ENCODE assay signal across 8 cellular contexts in genomic region chr1:24191860-24192259, GRCh38. TPM values are rescaled to one million over a fixed set of nuclear protein-coding genes. Genes with fewer than 3 reads are reported as not detected.
DNase-seq lines count a peak whose midpoint lies in the region; ATAC-seq and TF ChIP-seq lines count a peak whose summit lies in the region.

No MANE protein-coding gene starts in this region.

- no peaks in the 10 kb centered on the region for H3K9me2 ChIP-seq in MM.1S (replicated peaks; ENCODE audit: insufficient read depth, low read length)

- POLR2A ChIA-PET in Caco-2 (lab: Charles Lee) = no interaction called here

- H3F3A ChIP-seq in MM.1S (ENCODE audit: insufficient read depth, low read length) = peaks cover 47% of the 10 kb centered on the region

- H3K9me3 ChIP-seq in MM.1S (replicated peaks; ENCODE audit: insufficient read depth, low read length) = no peaks in the 10 kb centered on the region
- H3K9me3 ChIP-seq in Caco-2 = no peaks in the 10 kb centered on the region

- H3K27ac Mint-ChIP-seq in activated naive CD4-positive, alpha-beta T cell treated with anti-CD3 and anti-CD28 coated beads, Interleukin-2, amount 10 ng/mL, durations not matched to agents 7 days and 5 days = peak overlapping the region; percentile 88
- H3K27ac Mint-ChIP-seq in natural killer cell treated with Interleukin-12 subunit alpha and Interleukin-12 subunit beta and Interleukin-15 and Interleukin-18, amount 100 ng/mL, for 72 hours = peak overlapping the region in 1 of 2 donors; percentile 75
- H3K27ac Mint-ChIP-seq in Caco-2 (ENCODE audit: unreplicated experiment) = no peak overlapping the region

- H4K20me1 ChIP-seq in MM.1S (ENCODE audit: insufficient read depth, low read length) = no peaks in the 10 kb centered on the region

- CTCF ChIA-PET in activated naive CD4-positive, alpha-beta T cell treated with anti-CD3 and anti-CD28 coated beads, Interleukin-2, amount 10 ng/mL, durations not matched to agents 7 days and 5 days (lab: Charles Lee) = interaction anchor here (0.8 to 11.4 kb wide), 3 partner anchors 10 to 201 kb away, joined by 3 to 383 read pairs (median 4); no protein-coding TSS in a partner anchor
- CTCF ChIA-PET in Caco-2 (lab: Charles Lee) = no interaction called here

- H3K9me3 Mint-ChIP-seq in activated naive CD4-positive, alpha-beta T cell treated with anti-CD3 and anti-CD28 coated beads, Interleukin-2, amount 10 ng/mL, durations not matched to agents 7 days and 5 days = peaks cover 3% of the 10 kb centered on the region
- no peaks in the 10 kb centered on the region for H3K9me3 Mint-ChIP-seq in natural killer cell treated with Interleukin-12 subunit alpha and Interleukin-12 subunit beta and Interleukin-15 and Interleukin-18, amount 100 ng/mL, for 72 hours
- no peaks in the 10 kb centered on the region for H3K9me3 Mint-ChIP-seq in Caco-2 (ENCODE audit: unreplicated experiment)

- H3K4me2 ChIP-seq in MM.1S (ENCODE audit: low read depth, low read length) = peak overlapping the region; percentile 68; the same call in 1 of the 2 replicates

- peak overlapping the region; percentile 99 for H3K27ac ChIP-seq in MM.1S (ENCODE audit: low read length)

- H3K4me3 ChIP-seq in MM.1S (ENCODE audit: low read length) = no peak overlapping the region
- H3K4me3 ChIP-seq in Caco-2 (ENCODE audit: low read depth, low read length) = no peak overlapping the region

- DNase-seq in GM13977 (ENCODE audit: low spot score) (peak; percentile 83), MM.1S (peak; percentile 36), Caco-2 (no peak), left lobe of liver (ENCODE audit: low spot score) (no peak)
- peak; percentile 54 for DNase-seq in activated naive CD4-positive, alpha-beta T cell treated with anti-CD3 and anti-CD28 coated beads, Interleukin-2, amount 10 ng/mL, durations not matched to agents 7 days and 5 days
- DNase-seq in natural killer cell treated with Interleukin-12 subunit alpha and Interleukin-12 subunit beta and Interleukin-15 and Interleukin-18, amount 100 ng/mL, for 72 hours (ENCODE audit: low spot score) = no peak

- TF ChIP-seq CTCF in GM13977 (IDR thresholded peaks at IDR 0.05; ENCODE audit: extremely low read depth, insufficient read depth, missing control alignments) (no peak), MM.1S (IDR thresholded peaks at IDR 0.05; ENCODE audit: low read length) (no peak), Caco-2 (IDR thresholded peaks at IDR 0.05; ENCODE audit: insufficient read depth in 1 of 2, low read depth in 1 of 2, low read length in 1 of 2, severe bottlenecking in 1 of 2, unreplicated experiment in 1 of 2) (no peak)

- H3K27me3 Mint-ChIP-seq in activated naive CD4-positive, alpha-beta T cell treated with anti-CD3 and anti-CD28 coated beads, Interleukin-2, amount 10 ng/mL, durations not matched to agents 7 days and 5 days = peaks cover 17% of the 10 kb centered on the region
- H3K27me3 Mint-ChIP-seq in natural killer cell treated with Interleukin-12 subunit alpha and Interleukin-12 subunit beta and Interleukin-15 and Interleukin-18, amount 100 ng/mL, for 72 hours = peaks cover 0 to 29% of the 10 kb centered on the region in 2 donors
- H3K27me3 Mint-ChIP-seq in Caco-2 (ENCODE audit: insufficient read depth, unreplicated experiment) = no peaks in the 10 kb centered on the region

- BruUV-seq in Caco-2 (replicated peaks; lab: Mats Ljungman, UMichigan) = no TSS peak

- H3K4me1 ChIP-seq in MM.1S (ENCODE audit: low read length) = peaks cover 43% of the 10 kb centered on the region
- H3K4me1 ChIP-seq in Caco-2 = no peaks in the 10 kb centered on the region

- peaks cover 59% of the 10 kb centered on the region for H3K4me1 Mint-ChIP-seq in activated naive CD4-positive, alpha-beta T cell treated with anti-CD3 and anti-CD28 coated beads, Interleukin-2, amount 10 ng/mL, durations not matched to agents 7 days and 5 days
- H3K4me1 Mint-ChIP-seq in natural killer cell treated with Interleukin-12 subunit alpha and Interleukin-12 subunit beta and Interleukin-15 and Interleukin-18, amount 100 ng/mL, for 72 hours (ENCODE audit: low read depth in 2 of 2) = peaks cover 13 to 44% of the 10 kb centered on the region in 2 donors
- H3K4me1 Mint-ChIP-seq in Caco-2 (ENCODE audit: low read depth, unreplicated experiment) = no peaks in the 10 kb centered on the region

- in situ Hi-C loops in GM13977 (cut with MboI; ENCODE audit: low pct_unique_long_range_greater_than_20kb, low sequenced_read_pairs, unreplicated experiment) = no loop called here

- H3K36me3 ChIP-seq in MM.1S (replicated peaks; ENCODE audit: insufficient read depth, low read length) (no peaks in the 10 kb centered on the region), Caco-2 (ENCODE audit: control insufficient read depth, insufficient read depth, low read length) (no peaks in the 10 kb centered on the region)

- no peak overlapping the region for H2AFZ ChIP-seq in MM.1S (ENCODE audit: low read length)

- peak; percentile 44 to 87 for ATAC-seq in natural killer cell treated with Interleukin-12 subunit alpha and Interleukin-12 subunit beta and Interleukin-15 and Interleukin-18, amount 100 ng/mL, for 72 hours
- ATAC-seq in GM18907 (IDR thresholded peaks at IDR 0.05; ENCODE audit: unreplicated experiment) (no peak), GM18498 (IDR thresholded peaks at IDR 0.05; ENCODE audit: unreplicated experiment) (no peak), left lobe of liver (no peak)

- no peak overlapping the region for H3K4me3 Mint-ChIP-seq in activated naive CD4-positive, alpha-beta T cell treated with anti-CD3 and anti-CD28 coated beads, Interleukin-2, amount 10 ng/mL, durations not matched to agents 7 days and 5 days
- peak overlapping the region; percentile 54 for H3K4me3 Mint-ChIP-seq in natural killer cell treated with Interleukin-12 subunit alpha and Interleukin-12 subunit beta and Interleukin-15 and Interleukin-18, amount 100 ng/mL, for 72 hours
- no peak overlapping the region for H3K4me3 Mint-ChIP-seq in Caco-2 (ENCODE audit: unreplicated experiment)

- peaks cover 3% of the 10 kb centered on the region for H3K36me3 Mint-ChIP-seq in activated naive CD4-positive, alpha-beta T cell treated with anti-CD3 and anti-CD28 coated beads, Interleukin-2, amount 10 ng/mL, durations not matched to agents 7 days and 5 days
- H3K36me3 Mint-ChIP-seq in natural killer cell treated with Interleukin-12 subunit alpha and Interleukin-12 subunit beta and Interleukin-15 and Interleukin-18, amount 100 ng/mL, for 72 hours = no peaks in the 10 kb centered on the region
- peaks cover 4% of the 10 kb centered on the region for H3K36me3 Mint-ChIP-seq in Caco-2 (ENCODE audit: insufficient read depth, unreplicated experiment)

- intact Hi-C loops in Caco-2 (cut with micrococcal nuclease; ENCODE audit: unreplicated experiment) = no loop called here

- peaks cover 11% of the 10 kb centered on the region for H3K79me2 ChIP-seq in MM.1S (ENCODE audit: low read length)

- no peaks in the 10 kb centered on the region for H3K27me3 ChIP-seq in MM.1S (replicated peaks; ENCODE audit: insufficient read depth, low read length)
- H3K27me3 ChIP-seq in Caco-2 (replicated peaks; ENCODE audit: control insufficient read depth, insufficient read depth, low read length) = no peaks in the 10 kb centered on the region

- H3K9ac ChIP-seq in MM.1S (ENCODE audit: low read length) = no peak overlapping the region; the same call in 1 of the 2 replicates

RNA-seq across cellular contexts. Expression of gene IFNLR1, which starts 4.8 kb away (rescaled TPM):
- total RNA-seq in natural killer cell treated with Interleukin-12 subunit alpha and Interleukin-12 subunit beta and Interleukin-15 and Interleukin-18, amount 100 ng/mL, for 72 hours = 1 to 10 TPM in 1 of 2 donors, under 1 TPM in 1; 0.36 to 2.0 TPM
- total RNA-seq in Caco-2 (2022) = 5.4 and 6.1 TPM in 2 replicates
- 4.5 TPM for total RNA-seq in left lobe of liver

RNA-seq across cellular contexts. Expression of gene IL22RA1, which starts 48.9 kb away (rescaled TPM):
- total RNA-seq in natural killer cell treated with Interleukin-12 subunit alpha and Interleukin-12 subunit beta and Interleukin-15 and Interleukin-18, amount 100 ng/mL, for 72 hours = not detected
- total RNA-seq in Caco-2 (2022) (1.7 and 2.5 TPM in 2 replicates), left lobe of liver (2.9 TPM)

Comparison
In these comparisons a context has a peak if more than half of its experiments do, and no peak if none do; other contexts are left out.
1. DNase-seq: peak in GM13977 (single experiment), MM.1S (single experiment) and activated naive CD4-positive, alpha-beta T cell treated with anti-CD3 and anti-CD28 coated beads, Interleukin-2, amount 10 ng/mL, durations not matched to agents 7 days and 5 days (single experiment); none in natural killer cell treated with Interleukin-12 subunit alpha and Interleukin-12 subunit beta and Interleukin-15 and Interleukin-18, amount 100 ng/mL, for 72 hours (single experiment), Caco-2 (0 of 2) and left lobe of liver (single experiment).
2. ATAC-seq: peak in natural killer cell treated with Interleukin-12 subunit alpha and Interleukin-12 subunit beta and Interleukin-15 and Interleukin-18, amount 100 ng/mL, for 72 hours (2 of 2); none in GM18907 (single experiment), GM18498 (single experiment) and left lobe of liver (single experiment).